8 cellular contexts compared by ENCODE assay signal in genomic region chr2:223779877-223780276, GRCh38. TPM values are rescaled to one million over a fixed set of nuclear protein-coding genes. Genes with fewer than 3 reads are reported as not detected.
DNase-seq lines count a peak whose midpoint lies in the region; ATAC-seq, FAIRE-seq and TF ChIP-seq lines count a peak whose summit lies in the region.

No MANE protein-coding gene starts in this region.

- no peaks in the 10 kb centered on the region for H3K79me2 ChIP-seq in K562 (ENCODE audit: control insufficient read depth, insufficient read depth, low read length)

- H3K27ac Mint-ChIP-seq in natural killer cell = no peak overlapping the region

- WGBS in K562 (ENCODE audit: insufficient coverage, low coverage, missing lambda C conversion rate) = 17% methylated on average over 7 of the region's 7 CpGs

- H3K27me3 ChIP-seq in SJSA1 (replicated peaks) = no peaks in the 10 kb centered on the region
- H3K27me3 ChIP-seq in K562 (ENCODE audit: control insufficient read depth in 2 of 2, insufficient read depth in 2 of 2, low read length in 2 of 2) = peaks cover 0 to 12% of the 10 kb centered on the region in 2 experiments; a peak in 1 of 5 replicates

- TF ChIP-seq CTCF in K562 (IDR thresholded peaks at IDR 0.05 in 2 of 3, conservative IDR thresholded peaks at IDR 0.05 in 1 of 3; ENCODE audit: insufficient read depth in 2 of 3, low read depth in 1 of 3, low read length in 3 of 3) = peak; percentile 39 to 54 (median 51); a peak in 4 of 6 replicates
- TF ChIP-seq CTCF in natural killer cell (IDR thresholded peaks at IDR 0.05) = peak; percentile 33
- TF ChIP-seq CTCF in kidney (IDR thresholded peaks at IDR 0.05; ENCODE audit: borderline replicate concordance, extremely low read depth, insufficient read depth) = no peak

- no peak overlapping the region for H2AFZ ChIP-seq in K562 (ENCODE audit: low read depth, low read length)

- peak in 1 of 2 experiments; percentile 36; a peak in 2 of 4 replicates for TF ChIP-seq RAD21 in K562 (CRISPR knock-in tag; conservative IDR thresholded peaks at IDR 0.05 in 1 of 2, IDR thresholded peaks at IDR 0.05 in 1 of 2)

- H3K36me3 ChIP-seq in SJSA1 (no peaks in the 10 kb centered on the region; the same call in 1 of the 2 replicates), K562 (ENCODE audit: control insufficient read depth, insufficient read depth, low read length) (no peaks in the 10 kb centered on the region), kidney (ENCODE audit: control insufficient read depth in 1 of 2, insufficient read depth in 2 of 2, low read length in 2 of 2) (peaks cover 0 to 2% of the 10 kb centered on the region in 2 donors)

- peak; percentile 64 for ATAC-seq in GM18861 (IDR thresholded peaks at IDR 0.05; ENCODE audit: unreplicated experiment)
- ATAC-seq in HG03378 (IDR thresholded peaks at IDR 0.05; ENCODE audit: unreplicated experiment) = peak; percentile 86
- peak; percentile 83 for ATAC-seq in K562
- peak; percentile 70 to 91 (median 87) for ATAC-seq in natural killer cell

- in situ Hi-C loops in K562 (cut with MboI) = no loop called here

- intact Hi-C loops in K562 (cut with micrococcal nuclease) = no loop called here
- intact Hi-C loops in natural killer cell (cut with micrococcal nuclease) = no loop called here
- intact Hi-C loops in kidney (cut with DNase I) = no loop called here

- H3K4me3 ChIP-seq in SJSA1 (no peak overlapping the region), K562 (no peak overlapping the region), kidney (ENCODE audit: low read length in 2 of 2) (no peak overlapping the region)

- TF ChIP-seq EP300 in K562 (IDR thresholded peaks at IDR 0.05; ENCODE audit: low read length) = no peak

- H3K4me3 Mint-ChIP-seq in natural killer cell = no peak overlapping the region

- CTCF ChIA-PET in K562 (lab: Yijun Ruan, JAX; ENCODE audit: low intra/inter-chr PET ratio) = no interaction called here

- DNase-seq in AML-193 (lab: John Stamatoyannopoulos, UW) (peak; percentile 37 to 57), SJSA1 (ENCODE audit: low read depth in 1 of 2, low spot score in 2 of 2) (peak; percentile 24 to 58), K562 (ENCODE audit: extremely low read depth in 1 of 4, low spot score in 3 of 4) (peak; percentile 17 to 52 (median 33)), natural killer cell (no peak), kidney (no peak), NCI-H1436 treated with DMSO at 0.1 percent for 48 hours (lab: John Stamatoyannopoulos, UW) (no peak)

- no peaks in the 10 kb centered on the region for H3K36me3 Mint-ChIP-seq in natural killer cell

- no TSS peak for BruUV-seq in K562 (replicated peaks; lab: Mats Ljungman, UMichigan)

- H3K9ac ChIP-seq in K562 (ENCODE audit: insufficient read depth in 1 of 2, low read depth in 2 of 2, low read length in 2 of 2) = no peak overlapping the region
- H3K9ac ChIP-seq in kidney (ENCODE audit: low read length in 2 of 2) = no peak overlapping the region

- H4K20me1 ChIP-seq in K562 (replicated peaks; ENCODE audit: control insufficient read depth, insufficient read depth, low read length) = no peaks in the 10 kb centered on the region

- no peaks in the 10 kb centered on the region for H3K9me1 ChIP-seq in K562 (ENCODE audit: control insufficient read depth, insufficient read depth, low read length)

- POLR2A ChIA-PET in K562 (lab: Yijun Ruan, JAX) = no interaction called here

- H3K27ac ChIP-seq in SJSA1 (no peak overlapping the region), K562 (ENCODE audit: extremely low read depth, low read depth, low read length) (no peak overlapping the region), kidney (ENCODE audit: low read depth in 2 of 2, low read length in 2 of 2) (no peak overlapping the region)

- H3K27me3 Mint-ChIP-seq in natural killer cell (ENCODE audit: low read depth in 2 of 2) = no peaks in the 10 kb centered on the region

- H3K9me3 Mint-ChIP-seq in natural killer cell = no peaks in the 10 kb centered on the region

- no peaks in the 10 kb centered on the region for H3K4me1 Mint-ChIP-seq in natural killer cell

- H3K4me1 ChIP-seq in SJSA1 (replicated peaks) = no peaks in the 10 kb centered on the region
- no peaks in the 10 kb centered on the region; a peak in 1 of 5 replicates for H3K4me1 ChIP-seq in K562 (replicated peaks in 1 of 2; ENCODE audit: control insufficient read depth in 2 of 2, insufficient read depth in 2 of 2, low read length in 2 of 2)
- H3K4me1 ChIP-seq in kidney (ENCODE audit: control insufficient read depth in 1 of 2, insufficient read depth in 1 of 2, low read depth in 1 of 2, low read length in 2 of 2) = no peaks in the 10 kb centered on the region

- no peak for TF ChIP-seq POLR2A in K562 (conservative IDR thresholded peaks at IDR 0.05)

- FAIRE-seq in K562 (lab: Jason Lieb, UNC) (peak; percentile 29), kidney (lab: Jason Lieb, UNC) (no peak)

- H3K9me3 ChIP-seq in SJSA1 (replicated peaks) = no peaks in the 10 kb centered on the region
- no peaks in the 10 kb centered on the region for H3K9me3 ChIP-seq in K562 (replicated peaks; ENCODE audit: control insufficient read depth, insufficient read depth, low read depth, low read length)
- no peaks in the 10 kb centered on the region for H3K9me3 ChIP-seq in kidney (ENCODE audit: control insufficient read depth in 1 of 2, low read length in 2 of 2)

- no peak overlapping the region for H3K4me2 ChIP-seq in K562 (ENCODE audit: insufficient read depth, low read length)

TF ChIP-seq in K562, 482 proteins besides CTCF, POLR2A, EP300 and RAD21:
- TF ChIP-seq ZNF24 (IDR thresholded peaks at IDR 0.05) = no peak
- TF ChIP-seq ZNF79 (CRISPR knock-in tag; IDR thresholded peaks at IDR 0.05; ENCODE audit: low read depth) = no peak
- TF ChIP-seq, protein P1, sequence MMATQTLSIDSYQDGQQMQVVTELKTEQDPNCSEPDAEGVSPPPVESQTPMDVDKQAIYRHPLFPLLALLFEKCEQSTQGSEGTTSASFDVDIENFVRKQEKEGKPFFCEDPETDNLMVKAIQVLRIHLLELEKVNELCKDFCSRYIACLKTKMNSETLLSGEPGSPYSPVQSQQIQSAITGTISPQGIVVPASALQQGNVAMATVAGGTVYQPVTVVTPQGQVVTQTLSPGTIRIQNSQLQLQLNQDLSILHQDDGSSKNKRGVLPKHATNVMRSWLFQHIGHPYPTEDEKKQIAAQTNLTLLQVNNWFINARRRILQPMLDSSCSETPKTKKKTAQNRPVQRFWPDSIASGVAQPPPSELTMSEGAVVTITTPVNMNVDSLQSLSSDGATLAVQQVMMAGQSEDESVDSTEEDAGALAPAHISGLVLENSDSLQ (IDR thresholded peaks at IDR 0.05) = peak; percentile 42; the same call in 1 of the 2 replicates

RNA-seq across cellular contexts. Expression of gene AP1S3, which starts 57.5 kb away (rescaled TPM):
- 6.4 and 7.2 TPM in 2 replicates for total RNA-seq in SJSA1 (2014; rRNA removed; shearing (Covaris generic))
- 0.93 and 0.95 TPM in 2 replicates for total RNA-seq in K562 (2011; cell fraction: chromatin; rRNA removed; ENCODE audit: low replicate concordance)
- not detected in 2 replicates for total RNA-seq in K562 (2011; cell fraction: nucleolus; rRNA removed)
- 0.29 and 0.76 TPM in 2 replicates for total RNA-seq in K562 (2011; cell fraction: nucleoplasm; rRNA removed)
- total RNA-seq in K562 (2014; rRNA removed) (1.5 and 2.3 TPM in 2 replicates), K562 (2014; rRNA removed; fragmentation: Illumina TruSeq; extraction: Trizol) (2.3 and 2.4 TPM in 2 replicates), K562 (2015; rRNA removed; fragmentation: Illumina TruSeq; extraction: Trizol) (2.1 and 2.3 TPM in 2 replicates), K562 (2021) (2.5 TPM in 2 replicates), natural killer cell (1 to 10 TPM; 4.5 to 5.2 (median 5.0) TPM), kidney (85.3 TPM)
- polyA plus RNA-seq in K562 (2011; rRNA removed) (0.50 and 0.51 TPM in 2 replicates), K562 (2014; fragmentation: Illumina TruSeq; extraction: Trizol) (1.9 and 2.3 TPM in 2 replicates), K562 (2014; fragmentation: Nextera tagmentation; extraction: Ambion mirVana) (under 1 TPM; 0.53 to 0.99 TPM), K562 (2014; rRNA removed) (2.1 and 3.8 TPM in 2 replicates), kidney (ENCODE audit: insufficient read depth, low read depth, low replicate concordance) (2.5 TPM)
- 0.25 and 0.53 TPM in 2 replicates for polyA plus RNA-seq in K562 (2011; cell fraction: cytosol; rRNA removed)
- polyA plus RNA-seq in K562 (2011; cell fraction: nucleus; rRNA removed) = 0.17 and 0.20 TPM in 2 replicates
- 1.1 and 2.2 TPM in 2 replicates for polyA plus RNA-seq in K562 (2012)
- polyA minus RNA-seq in K562 (2011; rRNA and poly(A)+ RNA removed) = 0.39 and 0.60 TPM in 2 replicates
- not detected in 2 replicates for polyA minus RNA-seq in K562 (2011; cell fraction: cytosol; rRNA and poly(A)+ RNA removed)
- 0.67 TPM in 1 of 2 replicates, not detected in the other for polyA minus RNA-seq in K562 (2011; cell fraction: nucleus; rRNA and poly(A)+ RNA removed)

Comparison
In these comparisons a context has a peak if more than half of its experiments do, and no peak if none do; other contexts are left out.
1. DNase-seq: peak in AML-193 (2 of 2), SJSA1 (2 of 2) and K562 (4 of 4); none in natural killer cell (single experiment), kidney (single experiment) and NCI-H1436 treated with DMSO at 0.1 percent for 48 hours (single experiment).
2. RNA of gene AP1S3, which starts 57.5 kb away (total RNA-seq): 85.3 TPM in kidney (single experiment); 6.4 to 7.2 TPM in SJSA1, 4.5 to 5.2 TPM in natural killer cell and 0.29 to 2.5 TPM in K562; every median in the first group is over 10 times any median in the second.
3. Peak in every context shown above with its lines, with median percentiles within 50 percentile points of each other: ATAC-seq.